8 cellular contexts compared by ENCODE assay signal in the genomic region with DNA sequence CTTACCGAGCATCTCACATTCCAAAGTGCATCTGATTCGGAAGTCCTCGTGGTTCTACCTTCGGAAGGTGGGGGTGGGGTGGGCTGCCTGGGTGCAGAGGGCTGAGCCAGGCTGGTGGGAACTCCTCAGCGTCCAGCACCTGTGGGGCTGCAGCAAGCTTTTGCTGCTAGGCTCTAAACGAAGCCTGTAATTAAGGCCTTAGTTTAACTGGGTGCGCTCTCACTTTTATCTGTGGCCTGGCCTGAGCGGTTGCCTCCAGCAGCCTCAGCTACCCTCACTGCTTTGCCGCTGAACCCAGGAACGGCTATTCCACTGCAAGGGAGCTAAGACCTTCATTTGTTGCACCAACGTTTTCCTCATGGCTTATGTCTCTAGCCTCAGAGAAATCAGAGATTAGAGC. TPM values are rescaled to one million over a fixed set of nuclear protein-coding genes. Genes with fewer than 3 reads are reported as not detected.
DNase-seq lines count a peak whose midpoint lies in the region; ATAC-seq and TF ChIP-seq lines count a peak whose summit lies in the region.

No MANE protein-coding gene starts in this region.

- H3K9me3 Mint-ChIP-seq in CD4-positive, alpha-beta T cell: no peaks in the 10 kb centered on the region

- POLR2A ChIA-PET in CD4-positive, alpha-beta T cell (lab: Charles Lee): interaction anchor here (1.6 kb wide), 1 partner anchor 318 kb away, joined by 4 read pairs; no protein-coding TSS in a partner anchor
- POLR2A ChIA-PET in OCI-LY7 (lab: Charles Lee): interaction anchor here (0.6 kb wide), 2 partner anchors 278 to 333 kb away, joined by 3 to 4 read pairs; no protein-coding TSS in a partner anchor

- peak overlapping the region; percentile 63; the same call in 1 of the 2 replicates for H3K4me2 ChIP-seq in OCI-LY7 (ENCODE audit: low read length)

- H3K4me3 Mint-ChIP-seq in CD4-positive, alpha-beta T cell: peak overlapping the region; percentile 38

- H3K27ac Mint-ChIP-seq in CD4-positive, alpha-beta T cell: no peak overlapping the region

- H3K36me3 Mint-ChIP-seq in CD4-positive, alpha-beta T cell (ENCODE audit: low read depth): no peaks in the 10 kb centered on the region

- DNase-seq in CD4-positive, alpha-beta T cell: no peak
- DNase-seq in OCI-LY7 (ENCODE audit: low spot score): no peak
- no peak for DNase-seq in epithelial cell of prostate (ENCODE audit: low read depth, low spot score)
- DNase-seq in occipital lobe (lab: John Stamatoyannopoulos, UW): peak; percentile 37
- no peak for DNase-seq in aorta
- DNase-seq in mucosa of gallbladder (ENCODE audit: low spot score): no peak
- DNase-seq in NOMO-1 treated with DMSO at 0.1 percent for 48 hours (lab: John Stamatoyannopoulos, UW; ENCODE audit: unreplicated experiment): no peak
- DNase-seq in stimulated activated CD4-positive, alpha-beta T cell treated with anti-CD3 and anti-CD28 coated beads, Interleukin-4, amount 100 ng/mL, for 1 hour: no peak

- 57 to 58% methylated on average over 11 of the region's 11 CpGs for WGBS in aorta, 2 donors

- H3K4me1 ChIP-seq in OCI-LY7 (ENCODE audit: insufficient read depth, low read length, poor library complexity, severe bottlenecking) (no peaks in the 10 kb centered on the region), aorta (ENCODE audit: control insufficient read depth in 1 of 2, insufficient read depth in 2 of 2, low read length in 2 of 2) (no peaks in the 10 kb centered on the region)

- H3K4me1 Mint-ChIP-seq in CD4-positive, alpha-beta T cell (ENCODE audit: low read depth): no peaks in the 10 kb centered on the region

- no peak for ATAC-seq in CD4-positive, alpha-beta T cell (ENCODE audit: poor library complexity)
- no peak for ATAC-seq in aorta (ENCODE audit: low FRiP score)

- no TSS peak for BruUV-seq in OCI-LY7 (replicated peaks; lab: Mats Ljungman, UMichigan)

- TF ChIP-seq CTCF in CD4-positive, alpha-beta T cell (IDR thresholded peaks at IDR 0.05): no peak
- TF ChIP-seq CTCF in OCI-LY7 (conservative IDR thresholded peaks at IDR 0.05; ENCODE audit: low read length): no peak

- H3K79me2 ChIP-seq in OCI-LY7 (ENCODE audit: insufficient read depth, low read depth, low read length): no peaks in the 10 kb centered on the region

- H3K27me3 ChIP-seq in CD4-positive, alpha-beta T cell (ENCODE audit: control insufficient read depth, insufficient read depth, low read length): peaks cover 8% of the 10 kb centered on the region
- no peaks in the 10 kb centered on the region for H3K27me3 ChIP-seq in aorta (ENCODE audit: control insufficient read depth in 1 of 2, insufficient read depth in 2 of 2, low read length in 1 of 2)

- H3K27me3 Mint-ChIP-seq in CD4-positive, alpha-beta T cell: peaks cover 9% of the 10 kb centered on the region

- H3K36me3 ChIP-seq in OCI-LY7 (ENCODE audit: insufficient read depth, low read length) (no peaks in the 10 kb centered on the region), aorta (ENCODE audit: control insufficient read depth in 1 of 2, insufficient read depth in 2 of 2, low read length in 1 of 2) (no peaks in the 10 kb centered on the region)

- CTCF ChIA-PET in CD4-positive, alpha-beta T cell (lab: Charles Lee): interaction anchor here (0.6 to 2.1 kb wide), 3 partner anchors 163 to 483 kb away, joined by 3 to 18 read pairs (median 3); no protein-coding TSS in a partner anchor
- CTCF ChIA-PET in OCI-LY7 (lab: Charles Lee; ENCODE audit: unreplicated experiment): interaction anchor here (0.6 to 1.1 kb wide), 4 partner anchors 13 to 395 kb away, joined by 3 read pairs; no protein-coding TSS in a partner anchor

- H4K20me1 ChIP-seq in OCI-LY7 (ENCODE audit: insufficient read depth, low read length): no peaks in the 10 kb centered on the region

- intact Hi-C loops in CD4-positive, alpha-beta T cell (cut with DNase I, micrococcal nuclease): loop anchor here (1.0 to 10.0 kb wide), 6 partner anchors 318 to 1405 kb away; no protein-coding TSS in a partner anchor
- intact Hi-C loops in OCI-LY7 (cut with micrococcal nuclease; ENCODE audit: unreplicated experiment) (loop anchor here (1.0 kb wide), 1 partner anchor 318 kb away; no protein-coding TSS in a partner anchor), aorta (cut with DNase I) (loop anchor here (1.0 to 5.0 kb wide), 3 partner anchors 250 to 318 kb away; a partner anchor contains a TSS)

- no peak overlapping the region for H3K27ac ChIP-seq in CD4-positive, alpha-beta T cell (ENCODE audit: low read depth, low read length)
- no peak overlapping the region for H3K27ac ChIP-seq in OCI-LY7 (ENCODE audit: low read depth, low read length, poor library complexity, severe bottlenecking)
- H3K27ac ChIP-seq in epithelial cell of prostate: peak overlapping the region; percentile 81
- no peak overlapping the region for H3K27ac ChIP-seq in aorta (ENCODE audit: low read depth in 1 of 2, low read length in 2 of 2)

- H3K4me3 ChIP-seq in OCI-LY7 (ENCODE audit: low read depth, low read length, poor library complexity, severe bottlenecking) (no peak overlapping the region), aorta (ENCODE audit: low read length in 2 of 2) (peak overlapping the region in 1 of 2 donors; percentile 50)

- H2AFZ ChIP-seq in OCI-LY7 (ENCODE audit: low read length): no peak overlapping the region; the same call in 1 of the 2 replicates

- no peaks in the 10 kb centered on the region for H3K9me2 ChIP-seq in OCI-LY7 (ENCODE audit: insufficient read depth, low read length)

- no peaks in the 10 kb centered on the region for H3K9me3 ChIP-seq in CD4-positive, alpha-beta T cell (ENCODE audit: control insufficient read depth, low read length)
- no peaks in the 10 kb centered on the region for H3K9me3 ChIP-seq in OCI-LY7 (ENCODE audit: low read length)
- H3K9me3 ChIP-seq in aorta (ENCODE audit: control insufficient read depth, low read length): no peaks in the 10 kb centered on the region

RNA-seq across cellular contexts. Expression of a gene that starts 48.4 kb away (rescaled TPM):
- not detected for total RNA-seq in CD4-positive, alpha-beta T cell
- 1.4 TPM in 1 of 2 replicates, not detected in the other for total RNA-seq in OCI-LY7 (2014; rRNA removed; shearing (Covaris generic))
- total RNA-seq in OCI-LY7 (2022) (not detected in 2 replicates), occipital lobe (6.4 TPM), aorta (1 to 10 TPM; 1.1 TPM), mucosa of gallbladder (3.3 TPM)
- under 1 TPM in 1 of 2 donors, not detected in 1; 0.79 TPM for polyA plus RNA-seq in aorta
